ENCODE assay signal across 35 cellular contexts in genomic region chr1:3659093-3659492, GRCh38. TPM values are rescaled to one million over a fixed set of nuclear protein-coding genes. Genes with fewer than 3 reads are reported as not detected.
"Had no signal": no experiment of that assay in that cellular context is flagged by ENCODE, and none has a peak within 500 bp of the region (broad histone marks: within the 10 kb centered on the region; RNA-seq: fewer than 3 reads in every experiment).

No MANE protein-coding gene starts in this region.

- H3K9me3 ChIP-seq: ascending aorta, MG63, Peyer's patch, SJSA1, SK-N-SH had no signal

- H3K4me3 ChIP-seq: ascending aorta, cardiac muscle cell, MG63, Peyer's patch, SJSA1 had no signal

- H3K27ac ChIP-seq: ascending aorta, cardiac muscle cell, Peyer's patch, SJSA1 had no signal

- H3K27me3 ChIP-seq: ascending aorta, MG63, SJSA1 had no signal

- H3K36me3 Mint-ChIP-seq: activated CD4-positive, alpha-beta memory T cell treated with anti-CD3 and anti-CD28 coated beads for 36 hours; activated naive CD8-positive, alpha-beta T cell treated with anti-CD3 and anti-CD28 coated beads for 36 hours had no signal

- H3K4me1 ChIP-seq: ascending aorta, SJSA1 had no signal

- H3K4me3 Mint-ChIP-seq: activated CD4-positive, alpha-beta memory T cell treated with anti-CD3 and anti-CD28 coated beads for 36 hours; activated CD4-positive, alpha-beta T cell treated with anti-CD3 and anti-CD28 coated beads for 36 hours; activated CD4-positive, alpha-beta T cell treated with anti-CD3 and anti-CD28 coated beads, Interleukin-2, amount 10 ng/mL, durations not matched to agents 7 days and 5 days; activated naive CD8-positive, alpha-beta T cell treated with anti-CD3 and anti-CD28 coated beads for 36 hours; activated T-cell treated with anti-CD3 and anti-CD28 coated beads, Interleukin-2, amount 50 U/mL, for 72 hours; activated T-helper 17 cell treated with anti-CD3 and anti-CD28 coated beads, Interleukin-2, amount 50 U/mL, for 72 hours; T-helper 1 cell treated with Interleukin-12 subunit alpha and Interleukin-12 subunit beta and Interleukin-4 antibody, amounts not matched to agents 30 μg/mL and 1 μg/mL, for 36 hours; T-helper 2 cell treated with Interferon-gamma antibody and Interleukin-4, amounts not matched to agents 5 μg/mL and 100 μg/mL, for 36 hours had no signal

- H3K4me1 Mint-ChIP-seq: activated T-helper 17 cell treated with anti-CD3 and anti-CD28 coated beads, Interleukin-2, amount 50 U/mL, for 72 hours had no signal

- H3K36me3 ChIP-seq: ascending aorta, cardiac muscle cell, MG63, Peyer's patch, SJSA1 had no signal

- DNase-seq: activated CD4-positive, alpha-beta memory T cell treated with anti-CD3 and anti-CD28 coated beads for 36 hours; activated CD4-positive, alpha-beta T cell treated with anti-CD3 and anti-CD28 coated beads for 36 hours; activated CD4-positive, alpha-beta T cell treated with anti-CD3 and anti-CD28 coated beads, Interleukin-2, amount 10 ng/mL, durations not matched to agents 7 days and 5 days; activated CD8-positive, alpha-beta memory T cell treated with anti-CD3 and anti-CD28 coated beads, Interleukin-2, amount 50 U/mL, for 4 hours; activated effector memory CD4-positive, alpha-beta T cell treated with anti-CD3 and anti-CD28 coated beads, Interleukin-2, amount 50 U/mL, for 16 hours; activated naive CD4-positive, alpha-beta T cell; activated naive CD4-positive, alpha-beta T cell treated with anti-CD3 and anti-CD28 coated beads, Interleukin-2, amount 50 U/mL, for 16 hours; activated naive CD8-positive, alpha-beta T cell treated with anti-CD3 and anti-CD28 coated beads for 36 hours; activated T-cell treated with anti-CD3 and anti-CD28 coated beads, Interleukin-2, amount 50 U/mL, for 72 hours; amniotic stem cell; Kasumi-1; KG1; MG63; MV-4-11; NCI-H1092; NCI-H1436 treated with DMSO at 0.1 percent for 48 hours; NCI-H1694 treated with DMSO at 0.1 percent for 48 hours; NCI-H2029; NCI-H2107; NCI-H2171; NCI-H510A; NCI-H526; NCI-H748 treated with DMSO at 0.1 percent for 48 hours; NK-92 treated with Interleukin-12 subunit alpha and Interleukin-12 subunit beta, amount 100 ng/mL, for 24 hours; PC-3; RPMI8226; SHP77; SK-N-SH had no signal

- H3K27ac Mint-ChIP-seq: activated CD4-positive, alpha-beta memory T cell treated with anti-CD3 and anti-CD28 coated beads for 36 hours; activated CD4-positive, alpha-beta T cell treated with anti-CD3 and anti-CD28 coated beads for 36 hours; activated CD4-positive, alpha-beta T cell treated with anti-CD3 and anti-CD28 coated beads, Interleukin-2, amount 10 ng/mL, durations not matched to agents 7 days and 5 days; activated naive CD8-positive, alpha-beta T cell treated with anti-CD3 and anti-CD28 coated beads for 36 hours; activated T-cell treated with anti-CD3 and anti-CD28 coated beads, Interleukin-2, amount 50 U/mL, for 72 hours; activated T-helper 17 cell treated with anti-CD3 and anti-CD28 coated beads, Interleukin-2, amount 50 U/mL, for 72 hours; T-helper 1 cell treated with Interleukin-12 subunit alpha and Interleukin-12 subunit beta and Interleukin-4 antibody, amounts not matched to agents 30 μg/mL and 1 μg/mL, for 36 hours; T-helper 2 cell treated with Interferon-gamma antibody and Interleukin-4, amounts not matched to agents 5 μg/mL and 100 μg/mL, for 36 hours had no signal

- H3K9me3 Mint-ChIP-seq: activated CD4-positive, alpha-beta memory T cell treated with anti-CD3 and anti-CD28 coated beads for 36 hours; activated CD4-positive, alpha-beta T cell treated with anti-CD3 and anti-CD28 coated beads, Interleukin-2, amount 10 ng/mL, durations not matched to agents 7 days and 5 days; activated naive CD8-positive, alpha-beta T cell treated with anti-CD3 and anti-CD28 coated beads for 36 hours; activated T-cell treated with anti-CD3 and anti-CD28 coated beads, Interleukin-2, amount 50 U/mL, for 72 hours; activated T-helper 17 cell treated with anti-CD3 and anti-CD28 coated beads, Interleukin-2, amount 50 U/mL, for 72 hours; T-helper 1 cell treated with Interleukin-12 subunit alpha and Interleukin-12 subunit beta and Interleukin-4 antibody, amounts not matched to agents 30 μg/mL and 1 μg/mL, for 36 hours; T-helper 2 cell treated with Interferon-gamma antibody and Interleukin-4, amounts not matched to agents 5 μg/mL and 100 μg/mL, for 36 hours had no signal

- ATAC-seq: activated CD4-positive, alpha-beta T cell treated with anti-CD3 and anti-CD28 coated beads for 36 hours; activated T-cell treated with anti-CD3 and anti-CD28 coated beads, Interleukin-2, amount 50 U/mL, for 72 hours; activated T-helper 17 cell treated with anti-CD3 and anti-CD28 coated beads, Interleukin-2, amount 50 U/mL, for 72 hours; PC-3 had no signal

RNA-seq across cellular contexts. Expression of gene TP73, which starts 6.8 kb away (rescaled TPM):
- total RNA-seq: ascending aorta, cardiac muscle cell had no signal
